Comparison of ENCODE assay signal across 23 cellular contexts in the genomic region with DNA sequence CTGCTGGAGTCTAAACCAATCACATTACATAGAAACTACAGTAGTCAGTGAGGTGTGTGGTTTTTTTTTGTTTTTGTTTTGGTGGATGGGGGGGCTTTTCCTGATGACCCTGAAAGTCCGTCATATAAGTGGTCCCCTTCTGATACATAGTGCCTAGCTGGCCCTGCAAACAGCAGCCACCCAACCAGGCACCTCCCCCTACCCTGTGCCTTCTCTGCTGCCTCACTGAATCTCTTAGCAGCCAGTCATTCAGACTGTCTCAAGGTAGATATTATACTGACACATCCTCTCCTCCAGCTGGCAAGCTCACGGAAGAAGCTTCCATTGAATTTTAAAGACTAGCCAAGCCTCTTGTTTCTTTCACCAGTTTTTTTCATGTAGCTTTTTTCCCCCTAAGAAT. TPM values are rescaled to one million over a fixed set of nuclear protein-coding genes. Genes with fewer than 3 reads are reported as not detected.
"Had no signal": no experiment of that assay in that cellular context is flagged by ENCODE, and none has a peak within 500 bp of the region (broad histone marks: within the 10 kb centered on the region; RNA-seq: fewer than 3 reads in every experiment).

No MANE protein-coding gene starts in this region.

- DNase-seq: KBM-7, MV-4-11, NCI-H1048, NCI-H1105, NCI-H1436 treated with DMSO at 0.1 percent for 48 hours, NCI-H1694, NCI-H187 treated with DMSO at 0.1 percent for 48 hours, NCI-H2029 treated with DMSO at 0.1 percent for 48 hours, NCI-H2171 treated with DMSO at 0.1 percent for 48 hours, NCI-H226, NCI-H446, NCI-H510A, NCI-H524 treated with DMSO at 0.1 percent for 48 hours, NCI-H69, NCI-H774, SHP77, SK-N-SH had no signal

- H3K27ac ChIP-seq: RWPE1 had no signal

- H3K4me2 ChIP-seq: SK-N-SH had no signal

- H3K9me3 ChIP-seq: SK-N-SH had no signal

- FAIRE-seq: RCC 7860 had no signal

- H3K9ac ChIP-seq: SK-N-SH had no signal

RNA-seq across cellular contexts. Expression of gene SYN2, which starts 21.4 kb away (rescaled TPM):
- total RNA-seq: HT-29, LHCN-M2, MCF 10A, SK-MEL-5 had no signal
